2 cellular contexts compared by ENCODE assay signal in the genomic region with DNA sequence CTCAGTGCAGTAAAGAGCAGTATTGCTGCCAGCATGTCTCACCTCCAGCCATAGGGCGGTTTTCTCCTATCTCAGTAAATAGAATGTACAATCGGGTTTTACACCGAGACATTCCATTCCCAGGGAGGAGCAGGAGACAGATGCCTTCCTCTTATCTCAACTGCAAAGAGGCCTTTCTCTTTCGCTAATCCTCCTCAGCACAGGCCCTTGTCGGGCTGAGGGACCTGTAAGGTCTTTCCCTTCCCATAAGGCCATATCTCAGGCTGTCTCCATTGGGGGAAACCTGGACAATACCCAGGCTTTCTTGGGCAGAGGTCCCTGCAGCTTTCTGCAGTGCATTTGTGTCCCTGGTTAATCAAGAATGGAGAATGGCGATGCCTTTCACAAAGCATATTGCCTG. TPM values are rescaled to one million over a fixed set of nuclear protein-coding genes. Genes with fewer than 3 reads are reported as not detected.
"Had no signal": no experiment of that assay in that cellular context is flagged by ENCODE, and none has a peak within 500 bp of the region (broad histone marks: within the 10 kb centered on the region; RNA-seq: fewer than 3 reads in every experiment).

No MANE protein-coding gene starts in this region.

RNA-seq across cellular contexts. Expression of a gene that starts 24.4 kb away (rescaled TPM):
- polyA plus RNA-seq: HepG2 had no signal

RNA-seq across cellular contexts. Expression of a gene that starts 50.2 kb away (rescaled TPM):
- total RNA-seq: HT1080 had no signal
